In genomic region chr18:78507217-78507616, GRCh38 we compare ENCODE assay signal across 25 cellular contexts.
"Had no signal": no experiment of that assay in that cellular context is flagged by ENCODE, and none has a peak within 500 bp of the region (broad histone marks: within the 10 kb centered on the region; RNA-seq: fewer than 3 reads in every experiment).

No MANE protein-coding gene starts in this region.

- H3K27ac Mint-ChIP-seq: dendritic cell treated with granulocyte-macrophage colony-stimulating factor and Interleukin-4, amounts not matched to agents 40 ng/mL and 50 ng/mL, for 4 days; immature natural killer cell; memory B cell; natural killer cell treated with Interleukin-12 subunit alpha and Interleukin-12 subunit beta and Interleukin-15 and Interleukin-18, amount 100 ng/mL, for 72 hours; stimulated activated memory B cell treated with anti-CD40 and anti-IgM and Interleukin-4, amounts not matched to agents 10 μg/mL and 1 μg/mL and 100 μg/mL, for 72 hours had no signal

- DNase-seq: colonic mucosa; effector memory CD4-positive, alpha-beta T cell; erythroblast; esophagus squamous epithelium; foreskin melanocyte; hypothalamus; immature natural killer cell; kidney; ovary; posterior cingulate gyrus; psoas muscle; right cardiac atrium; spleen; stimulated activated CD4-positive, alpha-beta T cell treated with anti-CD3 and anti-CD28 coated beads, Interleukin-4, amount 100 ng/mL, for 4 hours; stimulated activated naive CD8-positive, alpha-beta T cell treated with anti-CD3 and anti-CD28 coated beads, Interleukin-15, Interleukin-2, amounts not matched to agents 100 U/mL and 50 U/mL, for 24 hours; substantia nigra; testis; upper lobe of right lung; uterus had no signal

- H3K27me3 Mint-ChIP-seq: central memory CD8-positive, alpha-beta T cell; dendritic cell treated with granulocyte-macrophage colony-stimulating factor and Interleukin-4, amounts not matched to agents 40 ng/mL and 50 ng/mL, for 4 days; natural killer cell treated with Interleukin-12 subunit alpha and Interleukin-12 subunit beta and Interleukin-15 and Interleukin-18, amount 100 ng/mL, for 72 hours; stimulated activated memory B cell treated with anti-CD40 and anti-IgM and Interleukin-4, amounts not matched to agents 10 μg/mL and 1 μg/mL and 100 μg/mL, for 72 hours had no signal

- H3K36me3 Mint-ChIP-seq: immature natural killer cell; memory B cell; natural killer cell treated with Interleukin-12 subunit alpha and Interleukin-12 subunit beta and Interleukin-15 and Interleukin-18, amount 100 ng/mL, for 72 hours; stimulated activated memory B cell treated with anti-CD40 and anti-IgM and Interleukin-4, amounts not matched to agents 10 μg/mL and 1 μg/mL and 100 μg/mL, for 72 hours had no signal

- H3K4me3 Mint-ChIP-seq: central memory CD8-positive, alpha-beta T cell; dendritic cell treated with granulocyte-macrophage colony-stimulating factor and Interleukin-4, amounts not matched to agents 40 ng/mL and 50 ng/mL, for 4 days; immature natural killer cell; memory B cell; natural killer cell treated with Interleukin-12 subunit alpha and Interleukin-12 subunit beta and Interleukin-15 and Interleukin-18, amount 100 ng/mL, for 72 hours; stimulated activated memory B cell treated with anti-CD40 and anti-IgM and Interleukin-4, amounts not matched to agents 10 μg/mL and 1 μg/mL and 100 μg/mL, for 72 hours had no signal

- H3K4me1 Mint-ChIP-seq: central memory CD8-positive, alpha-beta T cell; immature natural killer cell; memory B cell; stimulated activated memory B cell treated with anti-CD40 and anti-IgM and Interleukin-4, amounts not matched to agents 10 μg/mL and 1 μg/mL and 100 μg/mL, for 72 hours had no signal

- H3K9me3 Mint-ChIP-seq: natural killer cell treated with Interleukin-12 subunit alpha and Interleukin-12 subunit beta and Interleukin-15 and Interleukin-18, amount 100 ng/mL, for 72 hours had no signal

- ATAC-seq: left lobe of liver; natural killer cell treated with Interleukin-12 subunit alpha and Interleukin-12 subunit beta and Interleukin-15 and Interleukin-18, amount 100 ng/mL, for 72 hours; psoas muscle; right cardiac atrium; stimulated activated memory B cell treated with anti-CD40 and anti-IgM and Interleukin-4, amounts not matched to agents 10 μg/mL and 1 μg/mL and 100 μg/mL, for 72 hours; stimulated activated naive CD8-positive, alpha-beta T cell treated with anti-CD3 and anti-CD28 coated beads, Interleukin-15, Interleukin-2, amounts not matched to agents 100 U/mL and 50 U/mL, for 24 hours; upper lobe of right lung had no signal
